Comparison of ENCODE assay signal across 8 cellular contexts in the genomic region with DNA sequence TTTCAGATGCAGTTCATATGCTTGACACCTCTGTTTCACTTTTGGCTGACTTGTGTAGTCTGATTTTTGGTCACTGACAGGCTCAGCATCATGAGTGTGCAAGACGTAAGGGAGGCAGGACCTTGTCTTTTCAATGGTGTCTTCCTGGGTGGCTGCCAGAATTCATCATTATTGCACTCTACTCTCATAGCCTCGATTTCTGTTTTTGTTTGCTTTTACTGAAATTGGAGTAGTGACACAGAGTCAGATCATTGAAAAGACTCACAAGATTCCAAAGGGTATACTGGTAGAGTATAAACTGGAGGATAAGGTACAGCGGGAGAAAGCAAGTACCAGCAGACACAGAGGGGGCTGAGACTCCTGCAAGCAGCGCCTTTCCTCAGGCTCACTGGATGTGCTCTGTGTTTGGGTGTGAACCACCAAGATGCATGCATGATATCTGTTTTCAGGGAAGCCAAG.
DNase-seq lines count a peak whose midpoint lies in the region; ATAC-seq and TF ChIP-seq lines count a peak whose summit lies in the region.

No MANE protein-coding gene starts in this region.

- WGBS in lower leg skin, 2 donors, result 80 to 86% methylated on average over 4 of the region's 4 CpGs
- WGBS in neuronal stem cell (ENCODE audit: extremely low coverage in 2 of 2, insufficient read length in 2 of 2, insufficient replicate concordance in 1 of 2), 2 donors, result no CpG with 5 or more reads among the region's 4 CpGs

- no peaks in the 10 kb centered on the region for H3K27me3 ChIP-seq in neuronal stem cell (ENCODE audit: control insufficient read depth in 3 of 3, insufficient read depth in 3 of 3, low read depth in 1 of 3, low read length in 3 of 3)

- peak; percentile 29 for ATAC-seq in GM19468 (IDR thresholded peaks at IDR 0.05; ENCODE audit: extremely low read depth, unreplicated experiment)
- peak; percentile 49 for ATAC-seq in HG03457 (IDR thresholded peaks at IDR 0.05; ENCODE audit: unreplicated experiment)

- no peak overlapping the region for H2BK12ac ChIP-seq in neuronal stem cell (ENCODE audit: low read length)

- no peak overlapping the region for H3K23ac ChIP-seq in neuronal stem cell (ENCODE audit: low read depth, low read length, poor library complexity)

- no peak overlapping the region for H3K27ac ChIP-seq in neuronal stem cell (replicated peaks; ENCODE audit: low read length)

- no peak overlapping the region for H3K27ac Mint-ChIP-seq in CD14-positive monocyte

- no peak overlapping the region for H2AFZ ChIP-seq in neuronal stem cell (ENCODE audit: low read length)

- intact Hi-C loops in lower leg skin (cut with DNase I; ENCODE audit: low total_unique reads), result no loop called here
- intact Hi-C loops in CD14-positive monocyte (cut with micrococcal nuclease), result no loop called here

- peaks cover 15 to 21% of the 10 kb centered on the region in 2 donors for H3K4me1 ChIP-seq in neuronal stem cell (ENCODE audit: control insufficient read depth in 2 of 2, insufficient read depth in 1 of 2, low read depth in 1 of 2, low read length in 2 of 2)

- no peak overlapping the region for H3K14ac ChIP-seq in neuronal stem cell (ENCODE audit: low read length)

- no peaks in the 10 kb centered on the region for H3K79me1 ChIP-seq in neuronal stem cell (ENCODE audit: low read depth, low read length)

- no peaks in the 10 kb centered on the region for H3K36me3 ChIP-seq in neuronal stem cell (replicated peaks in 1 of 2; ENCODE audit: control insufficient read depth in 2 of 2, insufficient read depth in 2 of 2, low read length in 2 of 2)

- no peak overlapping the region for H3K18ac ChIP-seq in neuronal stem cell (ENCODE audit: low read length)

- H3K4me2 ChIP-seq in neuronal stem cell (ENCODE audit: insufficient read depth, low read length, poor library complexity, severe bottlenecking), result no peak overlapping the region

- H2BK15ac ChIP-seq in neuronal stem cell (ENCODE audit: low read length), result no peak overlapping the region

- H3K9me3 ChIP-seq in neuronal stem cell (replicated peaks in 1 of 2; ENCODE audit: control insufficient read depth in 2 of 2, insufficient read depth in 1 of 2, low read depth in 1 of 2, low read length in 2 of 2), result no peaks in the 10 kb centered on the region

- H3K9ac ChIP-seq in neuronal stem cell (ENCODE audit: low read depth, low read length, poor library complexity), result no peak overlapping the region

- peaks cover 0 to 5% (median 3%) of the 10 kb centered on the region in 7 donors for H3K9me3 Mint-ChIP-seq in CD14-positive monocyte

- no peak overlapping the region for H3K4me3 Mint-ChIP-seq in CD14-positive monocyte

- no peak overlapping the region for H4K91ac ChIP-seq in neuronal stem cell (ENCODE audit: low read depth, low read length, poor library complexity)

- no peak overlapping the region for H3K4ac ChIP-seq in neuronal stem cell (ENCODE audit: low read length)

- TF ChIP-seq CTCF in epithelial cell of esophagus (IDR thresholded peaks at IDR 0.05; ENCODE audit: insufficient read depth, low read depth, low read length, missing control alignments) (no peak), lower leg skin (IDR thresholded peaks at IDR 0.05) (no peak), CD14-positive monocyte (IDR thresholded peaks at IDR 0.05) (no peak)

- no peak for TF ChIP-seq POLR2A in lower leg skin (IDR thresholded peaks at IDR 0.05)

- DNase-seq in Daoy (ENCODE audit: low read depth) (peak; percentile 10), epithelial cell of esophagus (ENCODE audit: low read depth) (peak; percentile 21), lower leg skin (ENCODE audit: low spot score in 2 of 2) (no peak), neuronal stem cell (ENCODE audit: low spot score) (no peak), 8988T (no peak), CD14-positive monocyte (ENCODE audit: low spot score) (no peak)

- peaks cover 0 to 3% of the 10 kb centered on the region in 2 donors for H3K36me3 Mint-ChIP-seq in CD14-positive monocyte

- H2BK5ac ChIP-seq in neuronal stem cell (ENCODE audit: low read length), result no peak overlapping the region

- H4K8ac ChIP-seq in neuronal stem cell (ENCODE audit: low read depth, low read length), result no peak overlapping the region

- peaks cover 13% of the 10 kb centered on the region for H3K4me1 Mint-ChIP-seq in CD14-positive monocyte

- peaks cover 0 to 2% (median 0%) of the 10 kb centered on the region in 3 donors for H3K27me3 Mint-ChIP-seq in CD14-positive monocyte (ENCODE audit: low read depth in 3 of 3)

- no peak overlapping the region for H2AK5ac ChIP-seq in neuronal stem cell (ENCODE audit: low read depth, low read length)

- H3K4me3 ChIP-seq in epithelial cell of esophagus (ENCODE audit: low read length) (no peak overlapping the region), lower leg skin (ENCODE audit: low read depth, poor library complexity, severe bottlenecking) (no peak overlapping the region), neuronal stem cell (ENCODE audit: low read length in 2 of 2) (no peak overlapping the region)

- H2BK120ac ChIP-seq in neuronal stem cell (ENCODE audit: low read depth, low read length), result no peak overlapping the region

Comparison
In these comparisons a context has a peak if more than half of its experiments do, and no peak if none do; other contexts are left out.
1. DNase-seq: peak in Daoy (single experiment) and epithelial cell of esophagus (single experiment); none in lower leg skin (0 of 2), neuronal stem cell (single experiment), 8988T (single experiment) and CD14-positive monocyte (single experiment).